In the genomic region with DNA sequence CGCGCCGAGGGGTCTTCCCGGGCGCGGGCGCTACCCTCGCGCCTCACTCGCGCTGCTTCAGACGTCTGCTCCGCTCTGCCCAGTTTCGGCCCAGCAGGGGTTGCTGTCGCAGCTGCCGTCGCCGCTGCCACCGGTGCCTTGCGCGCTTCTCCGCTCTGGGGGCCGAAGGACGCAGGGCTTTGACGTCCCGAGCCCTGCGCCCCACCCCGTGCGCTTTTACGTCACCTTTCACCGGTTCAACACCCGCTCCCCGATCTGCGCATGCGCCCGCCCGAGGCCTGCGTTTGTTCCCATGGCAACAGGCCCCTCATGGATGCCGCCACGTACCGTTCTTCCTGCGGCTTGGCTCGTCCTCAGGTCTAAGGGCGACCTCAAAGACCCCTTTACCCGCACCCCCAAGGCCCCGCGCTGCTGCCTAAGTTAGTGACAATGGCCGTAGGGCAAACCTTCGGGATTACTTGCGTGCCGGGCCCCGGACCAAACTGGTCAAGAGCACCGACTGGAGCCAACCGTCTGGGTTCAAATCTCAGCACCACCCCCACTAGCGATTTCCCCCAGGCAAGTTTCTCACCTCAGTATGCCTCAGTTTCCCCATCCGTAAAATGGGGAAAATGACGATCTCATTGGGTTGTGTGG, we compare ENCODE assay signal across 8 cellular contexts. TPM values are rescaled to one million over a fixed set of nuclear protein-coding genes. Genes with fewer than 3 reads are reported as not detected.
DNase-seq lines count a peak whose midpoint lies in the region; ATAC-seq and TF ChIP-seq lines count a peak whose summit lies in the region.

No MANE protein-coding gene starts in this region.

- H3K4me1 ChIP-seq in ascending aorta, result peaks cover 16 to 24% of the 10 kb centered on the region in 2 donors
- H3K4me1 ChIP-seq in rectal smooth muscle tissue (ENCODE audit: control insufficient read depth, insufficient read depth, low read length), result peaks cover 9% of the 10 kb centered on the region
- H3K4me1 ChIP-seq in aorta (ENCODE audit: control insufficient read depth in 1 of 2, insufficient read depth in 2 of 2, low read length in 2 of 2), result no peaks in the 10 kb centered on the region

- TF ChIP-seq CTCF in ascending aorta (IDR thresholded peaks at IDR 0.05), result no peak

- DNase-seq in NCI-H187 (lab: John Stamatoyannopoulos, UW) (peak; percentile 90 to 94), T-helper 2 cell (peak; percentile 97 to 99 (median 98)), ascending aorta (ENCODE audit: low spot score in 2 of 2) (peak; percentile 93 to 99), hepatic stellate cell (ENCODE audit: low spot score) (peak; percentile 99), aorta (peak; percentile 99 to 100)

- H3K36me3 ChIP-seq in ascending aorta (peaks cover 0 to 5% of the 10 kb centered on the region in 2 donors), rectal smooth muscle tissue (ENCODE audit: control insufficient read depth, insufficient read depth, low read length) (no peaks in the 10 kb centered on the region), aorta (ENCODE audit: control insufficient read depth in 1 of 2, insufficient read depth in 2 of 2, low read length in 1 of 2) (no peaks in the 10 kb centered on the region)

- H3K27ac ChIP-seq in ascending aorta (peak overlapping the region; percentile 95 to 96), rectal smooth muscle tissue (ENCODE audit: low read depth, low read length) (peak overlapping the region; percentile 99), aorta (ENCODE audit: low read depth in 1 of 2, low read length in 2 of 2) (peak overlapping the region; percentile 65 to 96)

- 0 to 1% methylated on average over 46 to 57 of the region's 57 CpGs for WGBS in aorta, 2 donors

- H3K4me3 ChIP-seq in ascending aorta, result peak overlapping the region; percentile 65 to 71
- H3K4me3 ChIP-seq in rectal smooth muscle tissue (ENCODE audit: low read length), result peak overlapping the region; percentile 89
- peak overlapping the region; percentile 59 to 62 for H3K4me3 ChIP-seq in aorta (ENCODE audit: low read length in 2 of 2)

- ATAC-seq in GM18502 (IDR thresholded peaks at IDR 0.05; ENCODE audit: poor library complexity, unreplicated experiment), result peak; percentile 42
- ATAC-seq in HG02943 (IDR thresholded peaks at IDR 0.05; ENCODE audit: low read depth, unreplicated experiment), result peak; percentile 40
- ATAC-seq in aorta (ENCODE audit: low FRiP score), result peak; percentile 82

- intact Hi-C loops in ascending aorta (cut with DNase I), result loop anchor here (1.0 to 10.0 kb wide), 8 partner anchors 25 to 394 kb away; partner anchors contain the start of genes AIP, GRK2, GSTP1 and KDM2A
- intact Hi-C loops in aorta (cut with DNase I), result loop anchor here (5.0 to 10.0 kb wide), 6 partner anchors 41 to 156 kb away; partner anchors contain the start of genes GSTP1 (in 1 of the 2), POLD4 (in 1 of the 2), RAD9A (in 1 of the 2) and TMEM134 (in 1 of the 2)

- H3K27me3 ChIP-seq in ascending aorta (no peaks in the 10 kb centered on the region), rectal smooth muscle tissue (ENCODE audit: control insufficient read depth, insufficient read depth, low read length) (peaks cover 5% of the 10 kb centered on the region), aorta (ENCODE audit: control insufficient read depth in 1 of 2, insufficient read depth in 2 of 2, low read length in 1 of 2) (no peaks in the 10 kb centered on the region)

- H3K9ac ChIP-seq in rectal smooth muscle tissue (ENCODE audit: low read length), result peak overlapping the region; percentile 79

- H3K9me3 ChIP-seq in ascending aorta (no peaks in the 10 kb centered on the region), aorta (ENCODE audit: control insufficient read depth, low read length) (no peaks in the 10 kb centered on the region)

RNA-seq across cellular contexts. Expression of gene CDK2AP2, which starts 0.6 kb away (rescaled TPM):
- total RNA-seq in ascending aorta (159 TPM), aorta (10 to 100 TPM; 40.8 to 65.6 TPM)
- polyA plus RNA-seq in aorta, result 100 to 1,000 TPM in 1 of 2 donors, 10 to 100 TPM in 1; 87.3 to 105 TPM

RNA-seq across cellular contexts. Expression of gene PITPNM1, which starts 3.4 kb away (rescaled TPM):
- total RNA-seq in ascending aorta (31.8 TPM), aorta (10 to 100 TPM; 40.5 to 48.8 TPM)
- 10 to 100 TPM; 11.8 to 22.5 TPM for polyA plus RNA-seq in aorta

RNA-seq across cellular contexts. Expression of gene CABP2, which starts 14.6 kb away (rescaled TPM):
- total RNA-seq in ascending aorta, result not detected
- not detected for total RNA-seq in aorta
- polyA plus RNA-seq in aorta, result not detected

RNA-seq across cellular contexts. Expression of gene AIP, which starts 25.8 kb away (rescaled TPM):
- total RNA-seq in ascending aorta (116 TPM), aorta (10 to 100 TPM; 61.2 to 63.1 TPM)
- 100 to 1,000 TPM; 105 to 141 TPM for polyA plus RNA-seq in aorta

RNA-seq across cellular contexts. Expression of gene TMEM134, which starts 39.6 kb away (rescaled TPM):
- total RNA-seq in ascending aorta, result 189 TPM
- total RNA-seq in aorta, result 10 to 100 TPM; 34.1 to 37.6 TPM
- 10 to 100 TPM; 20.0 to 63.2 TPM for polyA plus RNA-seq in aorta

Comparison
In these comparisons a context has a peak if more than half of its experiments do, and no peak if none do; other contexts are left out.
1. Peak in every context shown above with its lines: DNase-seq, ATAC-seq, H3K4me3 ChIP-seq and H3K27ac ChIP-seq.